8 cellular contexts compared by ENCODE assay signal in genomic region chr1:156054500-156055342, GRCh38. TPM values are rescaled to one million over a fixed set of nuclear protein-coding genes. Genes with fewer than 3 reads are reported as not detected.
DNase-seq lines count a peak whose midpoint lies in the region; ATAC-seq and TF ChIP-seq lines count a peak whose summit lies in the region.

TSS of gene LAMTOR2 (plus strand) at chr1:156054782. CDS start at chr1:156054890, 108 bp downstream.

- H3K4me3 ChIP-seq in right cardiac atrium (ENCODE audit: low read length) (peak within 1 kb of the TSS; percentile 64), vagina (peak within 1 kb of the TSS; percentile 84 to 97)

- H3K27me3 ChIP-seq in right cardiac atrium (ENCODE audit: control insufficient read depth, insufficient read depth) (no peaks in the 10 kb centered on the region), vagina (no peaks in the 10 kb centered on the region)

- intact Hi-C loops in T-helper 2 cell treated with Interferon-gamma antibody and Interleukin-4, amounts not matched to agents 100 ng/mL and 5 ng/mL, for 36 hours (cut with micrococcal nuclease), result loop anchor here (1.0 to 10.0 kb wide), 7 partner anchors 33 to 690 kb away; partner anchors contain the start of genes ARHGEF2, CCT3, GON4L and KHDC4
- intact Hi-C loops in right cardiac atrium (cut with DNase I), result loop anchor here in 1 of 4 donors (10.0 kb wide), 1 partner anchor 50 kb away; no protein-coding TSS in a partner anchor
- intact Hi-C loops in vagina (cut with DNase I), result no loop called here

- under 1% methylated on average over 57 of the region's 57 CpGs for WGBS in right cardiac atrium

- peak within 1 kb of the TSS; percentile 99 for H3K27ac ChIP-seq in right cardiac atrium (ENCODE audit: low read length)
- peak within 1 kb of the TSS; percentile 95 for H3K27ac ChIP-seq in vagina

- TF ChIP-seq CTCF in vagina (IDR thresholded peaks at IDR 0.05), result no peak

- H3K4me1 ChIP-seq in right cardiac atrium (ENCODE audit: control insufficient read depth, insufficient read depth, low read length) (no peaks in the 10 kb centered on the region), vagina (peaks cover 32% of the 10 kb centered on the region)

- peaks cover 0 to 12% of the 10 kb centered on the region in 2 donors for H3K36me3 ChIP-seq in vagina

- H3K9me3 ChIP-seq in right cardiac atrium (ENCODE audit: control insufficient read depth, low read length), result no peaks in the 10 kb centered on the region
- H3K9me3 ChIP-seq in vagina, result no peaks in the 10 kb centered on the region

- peak in 1 of 2 donors; percentile 53 for TF ChIP-seq POLR2A in vagina (IDR thresholded peaks at IDR 0.05)

- DNase-seq in NCI-H187 treated with DMSO at 0.1 percent for 48 hours (lab: John Stamatoyannopoulos, UW), result peak; percentile 100
- peak; percentile 86 to 99 (median 98) for DNase-seq in anterior cingulate cortex (lab: John Stamatoyannopoulos, UW)
- peak; percentile 99 to 100 (median 99) for DNase-seq in right cardiac atrium
- DNase-seq in putamen (ENCODE audit: low spot score), result peak; percentile 98
- DNase-seq in vagina (ENCODE audit: extremely low spot score in 2 of 2), result peak in 1 of 2 donors; percentile 96

- ATAC-seq in GM18498 (IDR thresholded peaks at IDR 0.05; ENCODE audit: unreplicated experiment) (peak; percentile 73), HG02943 (IDR thresholded peaks at IDR 0.05; ENCODE audit: low read depth, unreplicated experiment) (peak; percentile 76), right cardiac atrium (peak; percentile 92 to 94)

RNA-seq across cellular contexts. Expression of gene LAMTOR2, which starts in this region (rescaled TPM):
- total RNA-seq in T-helper 2 cell treated with Interferon-gamma antibody and Interleukin-4, amounts not matched to agents 100 ng/mL and 5 ng/mL, for 36 hours, result 69.4 and 71.6 TPM in 2 replicates
- 10 to 100 TPM; 43.8 to 55.2 (median 51.5) TPM for total RNA-seq in right cardiac atrium
- polyA plus RNA-seq in right cardiac atrium, result 100 TPM
- 73.9 TPM for total RNA-seq in vagina
